Comparison of ENCODE assay signal across 1 cellular context in genomic region chr7:156127166-156128134, GRCh38.
TF ChIP-seq lines count a peak whose summit lies in the region.

No MANE protein-coding gene starts in this region.

TF ChIP-seq in HCT116, 20 proteins besides CTCF, POLR2A, EP300 and RAD21 (continued from another document):
- TF ChIP-seq ZBTB33 (IDR thresholded peaks at IDR 0.05; ENCODE audit: extremely low read depth, insufficient replicate concordance, low read length) (no peak), POLR2AphosphoS5 (IDR thresholded peaks at IDR 0.05; ENCODE audit: low read depth, low read length) (no peak), JUND (IDR thresholded peaks at IDR 0.05) (no peak), FOSL1 (IDR thresholded peaks at IDR 0.05; ENCODE audit: low read depth) (no peak), SP1 (IDR thresholded peaks at IDR 0.05; ENCODE audit: low read depth) (no peak), EZH2phosphoT487 (IDR thresholded peaks at IDR 0.05; ENCODE audit: borderline replicate concordance) (no peak), TCF7L2 (IDR thresholded peaks at IDR 0.05; ENCODE audit: borderline replicate concordance, extremely low read depth, insufficient read depth, insufficient read length) (no peak), CEBPB (IDR thresholded peaks at IDR 0.05; ENCODE audit: low read depth) (no peak), YY1 (IDR thresholded peaks at IDR 0.05; ENCODE audit: extremely low read depth, insufficient replicate concordance, low read depth, low read length) (no peak), ZNF274 (IDR thresholded peaks at IDR 0.05; ENCODE audit: low read depth, low read length) (no peak), CBX3 (IDR thresholded peaks at IDR 0.05; ENCODE audit: low read depth) (no peak)
